ENCODE assay signal across 19 cellular contexts in the genomic region with DNA sequence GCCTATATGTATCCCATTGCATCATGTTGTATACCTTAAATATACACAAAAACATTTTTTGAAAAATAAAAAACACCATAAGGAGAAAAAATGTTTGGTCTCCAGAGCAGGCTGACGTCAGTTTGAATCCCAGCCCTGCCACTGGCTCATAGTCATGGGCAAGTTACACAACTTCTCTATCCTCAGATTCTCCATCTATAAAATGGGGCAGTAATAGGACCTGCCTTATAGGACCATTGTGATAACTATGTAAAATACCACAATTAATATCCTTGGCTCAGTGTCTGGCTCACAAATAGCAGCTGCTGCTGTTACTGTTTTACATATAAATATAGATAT.
DNase-seq lines count a peak whose midpoint lies in the region; ATAC-seq and TF ChIP-seq lines count a peak whose summit lies in the region.
"Had no signal": no experiment of that assay in that cellular context is flagged by ENCODE, and none has a peak within 500 bp of the region (broad histone marks: within the 10 kb centered on the region; RNA-seq: fewer than 3 reads in every experiment).

No MANE protein-coding gene starts in this region.

- no peaks in the 10 kb centered on the region for H3K36me3 Mint-ChIP-seq in activated T-cell treated with anti-CD3 and anti-CD28 coated beads, Interleukin-2, amount 50 U/mL, for 24 hours (ENCODE audit: low read depth)
- H3K36me3 Mint-ChIP-seq in T-cell: no peaks in the 10 kb centered on the region
- peaks cover 7% of the 10 kb centered on the region for H3K36me3 Mint-ChIP-seq in stimulated activated naive CD8-positive, alpha-beta T cell treated with anti-CD3 and anti-CD28 coated beads, Interleukin-15, Interleukin-2, amounts not matched to agents 100 ng/mL and 50 ng/mL, for 24 hours (ENCODE audit: low read depth)

- DNase-seq in activated T-cell treated with anti-CD3 and anti-CD28 coated beads, Interleukin-2, amount 50 U/mL, for 24 hours: peak; percentile 2
- DNase-seq in activated T-cell treated with anti-CD3 and anti-CD28 coated beads, Interleukin-2, amount 50 U/mL, for 1 hour: no peak
- peak in 3 of 34 experiments; percentile 19 to 26 (median 20) for DNase-seq in T-cell
- peak; percentile 28 for DNase-seq in coronary artery (ENCODE audit: low spot score)
- no peak for DNase-seq in NCI-H1930 (lab: John Stamatoyannopoulos, UW)
- no peak for DNase-seq in mucosa of gallbladder (ENCODE audit: low spot score)
- DNase-seq: amniotic stem cell, DMS79 treated with DMSO at 0.1 percent for 48 hours, foreskin fibroblast, hippocampal formation, Karpas-422, mesendoderm, NCI-H1092 treated with DMSO at 0.1 percent for 48 hours, NCI-H2081 treated with DMSO at 0.1 percent for 48 hours, NCI-H524, SHP77 had no signal

- TF ChIP-seq CTCF in coronary artery (IDR thresholded peaks at IDR 0.05): no peak

- H3K9me3 Mint-ChIP-seq in activated T-cell treated with anti-CD3 and anti-CD28 coated beads, Interleukin-2, amount 50 U/mL, for 24 hours: no peaks in the 10 kb centered on the region
- H3K9me3 Mint-ChIP-seq in T-cell: no peaks in the 10 kb centered on the region
- no peaks in the 10 kb centered on the region for H3K9me3 Mint-ChIP-seq in stimulated activated naive CD8-positive, alpha-beta T cell treated with anti-CD3 and anti-CD28 coated beads, Interleukin-15, Interleukin-2, amounts not matched to agents 100 ng/mL and 50 ng/mL, for 24 hours
- H3K9me3 Mint-ChIP-seq: T-helper 2 cell treated with Interferon-gamma antibody and Interleukin-4, amounts not matched to agents 5 μg/mL and 100 μg/mL, for 36 hours had no signal

- no peak for ATAC-seq in T-cell (replicated peaks in 1 of 4)
- no peak for ATAC-seq in GM21447 (IDR thresholded peaks at IDR 0.05; ENCODE audit: unreplicated experiment)

- POLR2A ChIA-PET in T-cell (lab: Charles Lee): interaction anchor here in 1 of 2 donors (2.1 to 2.4 kb wide), 2 partner anchors 18 to 19 kb away, joined by 11 to 16 read pairs; no protein-coding TSS in a partner anchor

- no peak overlapping the region for H3K4me3 ChIP-seq in coronary artery

- H3K4me3 Mint-ChIP-seq in activated T-cell treated with anti-CD3 and anti-CD28 coated beads, Interleukin-2, amount 50 U/mL, for 24 hours: no peak overlapping the region
- no peak overlapping the region for H3K4me3 Mint-ChIP-seq in T-cell
- H3K4me3 Mint-ChIP-seq in stimulated activated naive CD8-positive, alpha-beta T cell treated with anti-CD3 and anti-CD28 coated beads, Interleukin-15, Interleukin-2, amounts not matched to agents 100 ng/mL and 50 ng/mL, for 24 hours: no peak overlapping the region

- H3K27ac ChIP-seq in coronary artery: peak overlapping the region; percentile 54 to 59

- H3K27ac Mint-ChIP-seq in activated T-cell treated with anti-CD3 and anti-CD28 coated beads, Interleukin-2, amount 50 U/mL, for 24 hours: peak overlapping the region; percentile 80
- peak overlapping the region; percentile 89 to 93 for H3K27ac Mint-ChIP-seq in T-cell
- H3K27ac Mint-ChIP-seq in stimulated activated naive CD8-positive, alpha-beta T cell treated with anti-CD3 and anti-CD28 coated beads, Interleukin-15, Interleukin-2, amounts not matched to agents 100 ng/mL and 50 ng/mL, for 24 hours: peak overlapping the region; percentile 91

- H3K4me1 Mint-ChIP-seq in activated T-cell treated with anti-CD3 and anti-CD28 coated beads, Interleukin-2, amount 50 U/mL, for 24 hours (ENCODE audit: low read depth): peaks cover 46% of the 10 kb centered on the region
- H3K4me1 Mint-ChIP-seq in T-cell: peaks cover 28 to 57% (median 34%) of the 10 kb centered on the region in 3 donors
- peaks cover 57% of the 10 kb centered on the region for H3K4me1 Mint-ChIP-seq in stimulated activated naive CD8-positive, alpha-beta T cell treated with anti-CD3 and anti-CD28 coated beads, Interleukin-15, Interleukin-2, amounts not matched to agents 100 ng/mL and 50 ng/mL, for 24 hours (ENCODE audit: low read depth)

- CTCF ChIA-PET in T-cell (lab: Charles Lee): interaction anchor here in 1 of 2 donors (1.0 to 2.1 kb wide), 4 partner anchors 17 to 1127 kb away, joined by 3 to 5 read pairs (median 3); no protein-coding TSS in a partner anchor

- no peaks in the 10 kb centered on the region for H3K27me3 Mint-ChIP-seq in activated T-cell treated with anti-CD3 and anti-CD28 coated beads, Interleukin-2, amount 50 U/mL, for 24 hours
- H3K27me3 Mint-ChIP-seq in T-cell: no peaks in the 10 kb centered on the region
- H3K27me3 Mint-ChIP-seq in stimulated activated naive CD8-positive, alpha-beta T cell treated with anti-CD3 and anti-CD28 coated beads, Interleukin-15, Interleukin-2, amounts not matched to agents 100 ng/mL and 50 ng/mL, for 24 hours: no peaks in the 10 kb centered on the region

Comparison
In these comparisons a context has a peak if more than half of its experiments do, and no peak if none do; other contexts are left out.
1. DNase-seq: peak in activated T-cell treated with anti-CD3 and anti-CD28 coated beads, Interleukin-2, amount 50 U/mL, for 24 hours (single experiment) and coronary artery (single experiment); none in activated T-cell treated with anti-CD3 and anti-CD28 coated beads, Interleukin-2, amount 50 U/mL, for 1 hour (single experiment), NCI-H1930 (0 of 2) and mucosa of gallbladder (single experiment).
2. Peak in every context shown above with its lines, with median percentiles within 50 percentile points of each other: H3K27ac Mint-ChIP-seq.